Comparison of ENCODE assay signal across 1 cellular context in genomic region chr5:175753536-175753890, GRCh38.
TF ChIP-seq lines count a peak whose summit lies in the region.

No MANE protein-coding gene starts in this region.

TF ChIP-seq in HepG2, 621 proteins besides CTCF, POLR2A, EP300 and RAD21 (continued from another document):
- TF ChIP-seq ZNF646 (CRISPR knock-in tag; IDR thresholded peaks at IDR 0.05) (no peak), AKAP8 (CRISPR knock-in tag; IDR thresholded peaks at IDR 0.05) (no peak), ZNF891 (CRISPR knock-in tag; IDR thresholded peaks at IDR 0.05) (no peak), TGIF2 (CRISPR knock-in tag; IDR thresholded peaks at IDR 0.05) (no peak), FOXA3 (CRISPR knock-in tag; IDR thresholded peaks at IDR 0.05) (no peak)
TF ChIP-seq in HepG2: peak in this region for 0.
